In genomic region chr16:88700636-88701482, GRCh38 we compare ENCODE assay signal across 9 cellular contexts. TPM values are rescaled to one million over a fixed set of nuclear protein-coding genes. Genes with fewer than 3 reads are reported as not detected.
A peak's percentile ranks its signal among the peaks of the same experiment; 100 is the strongest.
DNase-seq lines count a peak whose midpoint lies in the region; ATAC-seq and TF ChIP-seq lines count a peak whose summit lies in the region.
"Had no signal": no experiment of that assay in that cellular context is flagged by ENCODE, and none has a peak within 500 bp of the region (broad histone marks: within the 10 kb centered on the region; RNA-seq: fewer than 3 reads in every experiment).

No MANE protein-coding gene starts in this region.

- DNase-seq in RKO (ENCODE audit: low spot score) (peak; percentile 53), Right ventricle myocardium inferior (ENCODE audit: missing footprints) (peak; percentile 99), smooth muscle cell (lab: John Stamatoyannopoulos, UW; ENCODE audit: unreplicated experiment) (peak; percentile 36), DMS79 treated with DMSO at 0.1 percent for 48 hours (lab: John Stamatoyannopoulos, UW) (no peak), DMS79 (lab: John Stamatoyannopoulos, UW) (no peak)
- peak; percentile 98 for DNase-seq in activated effector memory CD4-positive, alpha-beta T cell treated with anti-CD3 and anti-CD28 coated beads, Interleukin-2, amount 50 U/mL, for 16 hours

- no peak overlapping the region for H2AFZ ChIP-seq in smooth muscle cell (ENCODE audit: low read depth)

- no peaks in the 10 kb centered on the region for H3F3A ChIP-seq in smooth muscle cell (ENCODE audit: low read depth)

- no peak overlapping the region for H3K4me2 ChIP-seq in smooth muscle cell

- no peaks in the 10 kb centered on the region for H4K20me1 ChIP-seq in smooth muscle cell (ENCODE audit: low read depth)

- H3K36me3 ChIP-seq in smooth muscle cell (ENCODE audit: low read depth): no peaks in the 10 kb centered on the region

- H3K27me3 ChIP-seq in smooth muscle cell (ENCODE audit: low read depth): no peaks in the 10 kb centered on the region

- H3K4me3 ChIP-seq in GM12875 (ENCODE audit: low read depth, low read length) (peak overlapping the region; percentile 46), smooth muscle cell (no peak overlapping the region)

- WGBS in smooth muscle cell (ENCODE audit: low lambda C conversion rate): 66% methylated on average over 42 of the region's 42 CpGs

- H3K4me1 ChIP-seq in smooth muscle cell (ENCODE audit: low read depth): no peaks in the 10 kb centered on the region

- intact Hi-C loops in Right ventricle myocardium inferior (cut with DNase I): no loop called here

- TF ChIP-seq CTCF in GM12875 (IDR thresholded peaks at IDR 0.05; ENCODE audit: borderline replicate concordance, insufficient read depth, low read depth, low read length) (no peak), smooth muscle cell (IDR thresholded peaks at IDR 0.05; ENCODE audit: borderline replicate concordance, insufficient read depth, poor library complexity, severe bottlenecking) (no peak)

- peak; percentile 69 for ATAC-seq in HG02870 (IDR thresholded peaks at IDR 0.05; ENCODE audit: unreplicated experiment)
- peak; percentile 73 for ATAC-seq in Right ventricle myocardium inferior
- ATAC-seq: Panc1 had no signal

- no peak overlapping the region for H3K27ac ChIP-seq in smooth muscle cell (ENCODE audit: low read depth)

- no peak overlapping the region for H3K9ac ChIP-seq in smooth muscle cell (ENCODE audit: low read depth)

- H3K9me3 ChIP-seq in smooth muscle cell (replicated peaks; ENCODE audit: low read depth): no peaks in the 10 kb centered on the region

- H3K79me2 ChIP-seq in smooth muscle cell (ENCODE audit: low read depth): peaks cover 13% of the 10 kb centered on the region

RNA-seq across cellular contexts. Expression of gene RNF166, which starts 5.3 kb away (rescaled TPM):
- 17.0 TPM for total RNA-seq in Right ventricle myocardium inferior
- 6.5 and 10.1 TPM in 2 replicates for total RNA-seq in smooth muscle cell
- polyA plus RNA-seq in smooth muscle cell: 16.2 and 17.3 TPM in 2 replicates

RNA-seq across cellular contexts. Expression of gene CTU2, which starts 5.4 kb away (rescaled TPM):
- total RNA-seq in Right ventricle myocardium inferior (13.1 TPM), smooth muscle cell (5.8 and 6.6 TPM in 2 replicates)
- polyA plus RNA-seq in smooth muscle cell: 16.4 and 21.3 TPM in 2 replicates

RNA-seq across cellular contexts. Expression of gene SNAI3, which starts 14.6 kb away (rescaled TPM):
- 2.9 TPM for total RNA-seq in Right ventricle myocardium inferior
- total RNA-seq in smooth muscle cell: 0.22 and 0.81 TPM in 2 replicates
- 1.4 and 3.3 TPM in 2 replicates for polyA plus RNA-seq in smooth muscle cell

RNA-seq across cellular contexts. Expression of gene MVD, which starts 38.0 kb away (rescaled TPM):
- total RNA-seq in Right ventricle myocardium inferior (24.0 TPM), smooth muscle cell (25.7 and 46.1 TPM in 2 replicates)
- 85.9 and 113 TPM in 2 replicates for polyA plus RNA-seq in smooth muscle cell

RNA-seq across cellular contexts. Expression of gene CYBA, which starts 50.0 kb away (rescaled TPM):
- 63.7 TPM for total RNA-seq in Right ventricle myocardium inferior
- total RNA-seq in smooth muscle cell: 158 and 181 TPM in 2 replicates
- polyA plus RNA-seq in smooth muscle cell: 388 and 490 TPM in 2 replicates

Comparison
In these comparisons a context has a peak if more than half of its experiments do, and no peak if none do; other contexts are left out.
1. DNase-seq: peak in RKO (single experiment), activated effector memory CD4-positive, alpha-beta T cell treated with anti-CD3 and anti-CD28 coated beads, Interleukin-2, amount 50 U/mL, for 16 hours (single experiment), Right ventricle myocardium inferior (single experiment) and smooth muscle cell (single experiment); none in DMS79 treated with DMSO at 0.1 percent for 48 hours (single experiment) and DMS79 (single experiment).